ENCODE assay signal across 18 cellular contexts in the genomic region with DNA sequence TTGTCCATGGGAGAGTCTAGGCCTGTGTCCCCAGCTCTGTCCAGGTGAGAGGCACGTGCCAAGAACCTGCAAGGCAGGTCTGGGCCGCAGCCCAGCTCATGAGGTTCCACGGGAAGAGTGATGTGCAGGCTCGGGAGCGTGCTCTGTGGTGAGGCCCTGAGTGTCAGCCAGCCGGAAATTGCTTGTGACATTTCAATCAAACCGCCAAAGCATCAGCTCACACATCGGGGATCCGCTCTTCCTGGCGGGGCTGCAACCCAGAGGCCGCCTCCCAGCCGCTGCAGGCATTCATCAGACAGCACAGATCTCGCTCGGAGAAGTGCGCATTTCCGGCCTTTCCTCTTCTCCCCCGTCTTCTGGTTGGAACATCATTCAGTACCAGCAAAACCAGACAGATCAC.
DNase-seq lines count a peak whose midpoint lies in the region; ATAC-seq and TF ChIP-seq lines count a peak whose summit lies in the region.
"Had no signal": no experiment of that assay in that cellular context is flagged by ENCODE, and none has a peak within 500 bp of the region (broad histone marks: within the 10 kb centered on the region; RNA-seq: fewer than 3 reads in every experiment).

No MANE protein-coding gene starts in this region.

- H3K27ac Mint-ChIP-seq in central memory CD8-positive, alpha-beta T cell (ENCODE audit: low read depth), result peak overlapping the region; percentile 77
- H3K27ac Mint-ChIP-seq in type B pancreatic cell, result no peak overlapping the region
- H3K27ac Mint-ChIP-seq: mesothelial cell of epicardium had no signal

- no peak overlapping the region for H3K9ac ChIP-seq in BLaER1 treated with 17β-estradiol and CSF1 and Interleukin-3, amounts not matched to agents 10 nM and 100 nM

- H3K4me1 Mint-ChIP-seq in central memory CD8-positive, alpha-beta T cell, result peaks cover 40% of the 10 kb centered on the region
- no peaks in the 10 kb centered on the region for H3K4me1 Mint-ChIP-seq in type B pancreatic cell (ENCODE audit: unreplicated experiment)

- TF ChIP-seq CTCF in type B pancreatic cell (conservative IDR thresholded peaks at IDR 0.05), result no peak

- ATAC-seq in central memory CD8-positive, alpha-beta T cell (replicated peaks; ENCODE audit: extremely low read depth, poor library complexity, severe bottlenecking), result peak; percentile 81
- no peak for ATAC-seq in GM18868 (IDR thresholded peaks at IDR 0.05; ENCODE audit: unreplicated experiment)
- ATAC-seq: activated CD4-positive, CD25-positive, alpha-beta regulatory T cell treated with anti-CD3 and anti-CD28 coated beads, Interleukin-2, amount 50 U/mL, for 24 hours; sciatic nerve had no signal

- peaks cover 57 to 86% (median 77%) of the 10 kb centered on the region in 11 experiments for H3K36me3 ChIP-seq in BLaER1 treated with 17β-estradiol and CSF1 and Interleukin-3, amounts not matched to agents 10 nM and 100 nM

- no peaks in the 10 kb centered on the region for H3K9me3 Mint-ChIP-seq in central memory CD8-positive, alpha-beta T cell
- H3K9me3 Mint-ChIP-seq in type B pancreatic cell, result no peaks in the 10 kb centered on the region
- H3K9me3 Mint-ChIP-seq: mesothelial cell of epicardium had no signal

- H3K9me3 ChIP-seq in BLaER1 treated with 17β-estradiol and CSF1 and Interleukin-3, amounts not matched to agents 10 nM and 100 nM (replicated peaks in 1 of 11), result no peaks in the 10 kb centered on the region
- H3K9me3 ChIP-seq: thoracic aorta had no signal

- H3K36me3 Mint-ChIP-seq in central memory CD8-positive, alpha-beta T cell (ENCODE audit: insufficient read depth), result peaks cover 15% of the 10 kb centered on the region
- peaks cover 11% of the 10 kb centered on the region for H3K36me3 Mint-ChIP-seq in type B pancreatic cell

- H4K20me1 ChIP-seq in BLaER1 treated with 17β-estradiol and CSF1 and Interleukin-3, amounts not matched to agents 10 nM and 100 nM, result peaks cover 87 to 99% (median 97%) of the 10 kb centered on the region in 11 experiments

- no peak overlapping the region for H3K27ac ChIP-seq in BLaER1 treated with 17β-estradiol and CSF1 and Interleukin-3, amounts not matched to agents 10 nM and 100 nM
- H3K27ac ChIP-seq: thoracic aorta had no signal

- peaks cover 42 to 77% (median 72%) of the 10 kb centered on the region in 10 experiments for H3K4me1 ChIP-seq in BLaER1 treated with 17β-estradiol and CSF1 and Interleukin-3, amounts not matched to agents 10 nM and 100 nM

- no peaks in the 10 kb centered on the region for H3K27me3 Mint-ChIP-seq in central memory CD8-positive, alpha-beta T cell
- H3K27me3 Mint-ChIP-seq in type B pancreatic cell, result no peaks in the 10 kb centered on the region

- peak overlapping the region in 10 of 11 experiments; percentile 22 to 72 (median 34); a peak in 14 of 22 replicates for H3K4me2 ChIP-seq in BLaER1 treated with 17β-estradiol and CSF1 and Interleukin-3, amounts not matched to agents 10 nM and 100 nM

- peaks cover 0 to 6% (median 0%) of the 10 kb centered on the region in 11 experiments; a peak in 5 of 22 replicates for H3K27me3 ChIP-seq in BLaER1 treated with 17β-estradiol and CSF1 and Interleukin-3, amounts not matched to agents 10 nM and 100 nM

- no peak overlapping the region for H3K4me3 ChIP-seq in BLaER1 treated with 17β-estradiol and CSF1 and Interleukin-3, amounts not matched to agents 10 nM and 100 nM
- H3K4me3 ChIP-seq: thoracic aorta had no signal

- no peak overlapping the region for H3K4me3 Mint-ChIP-seq in central memory CD8-positive, alpha-beta T cell
- no peak overlapping the region for H3K4me3 Mint-ChIP-seq in type B pancreatic cell
- H3K4me3 Mint-ChIP-seq: mesothelial cell of epicardium had no signal

- peak; percentile 64 for DNase-seq in NOMO-1 treated with DMSO at 0.1 percent for 48 hours (lab: John Stamatoyannopoulos, UW; ENCODE audit: unreplicated experiment)
- peak in 1 of 2 donors; percentile 66 for DNase-seq in central memory CD8-positive, alpha-beta T cell (ENCODE audit: low spot score in 2 of 2)
- peak; percentile 19 for DNase-seq in midbrain (lab: John Stamatoyannopoulos, UW)
- DNase-seq in SK-N-DZ (ENCODE audit: low spot score), result no peak
- DNase-seq in CD1c-positive myeloid dendritic cell (ENCODE audit: extremely low spot score), result no peak
- DNase-seq in type B pancreatic cell (ENCODE audit: extremely low spot score, unreplicated experiment), result no peak
- DNase-seq: activated CD8-positive, alpha-beta memory T cell treated with anti-CD3 and anti-CD28 coated beads, Interleukin-2, amount 50 U/mL, for 48 hours; activated naive CD4-positive, alpha-beta T cell treated with anti-CD3 and anti-CD28 coated beads, Interleukin-2, amount 50 U/mL, for 16 hours; HCEC 1CT; NCI-H2081 treated with DMSO at 0.1 percent for 48 hours; NCI-H524; stimulated activated CD4-positive, alpha-beta T cell treated with anti-CD3 and anti-CD28 coated beads, Interleukin-1b, Interleukin-23, amount 100 ng/mL, for 48 hours had no signal

Comparison
In these comparisons a context has a peak if more than half of its experiments do, and no peak if none do; other contexts are left out.
1. DNase-seq: peak in NOMO-1 treated with DMSO at 0.1 percent for 48 hours (single experiment) and midbrain (single experiment); none in SK-N-DZ (single experiment), CD1c-positive myeloid dendritic cell (single experiment) and type B pancreatic cell (single experiment).